19 cellular contexts compared by ENCODE assay signal in genomic region chr9:91243029-91243428, GRCh38.
"Had no signal": no experiment of that assay in that cellular context is flagged by ENCODE, and none has a peak within 500 bp of the region (broad histone marks: within the 10 kb centered on the region; RNA-seq: fewer than 3 reads in every experiment).

No MANE protein-coding gene starts in this region.

- H3K4me3 ChIP-seq: heart right ventricle, mucosa of descending colon, right atrium auricular region, sigmoid colon, skin epidermis, stomach, thoracic aorta had no signal

- H3K9me3 Mint-ChIP-seq: naive thymus-derived CD8-positive, alpha-beta T cell had no signal

- H3K9me3 ChIP-seq: heart right ventricle, mucosa of descending colon, neutrophil, right atrium auricular region, sigmoid colon, stomach, thoracic aorta had no signal

- H3K4me3 Mint-ChIP-seq: naive thymus-derived CD8-positive, alpha-beta T cell had no signal

- H3K36me3 ChIP-seq: neutrophil, right atrium auricular region, sigmoid colon, stomach, thoracic aorta had no signal

- H3K4me1 ChIP-seq: right atrium auricular region, sigmoid colon had no signal

- DNase-seq: effector memory CD4-positive, alpha-beta T cell; heart right ventricle; hypothalamus; kidney glomerular epithelial cell; mammary epithelial cell; mucosa of descending colon; naive thymus-derived CD8-positive, alpha-beta T cell; sigmoid colon; stimulated activated CD4-positive, alpha-beta T cell treated with anti-CD3 and anti-CD28 coated beads, Interleukin-2, amount 100 ng/mL, for 24 hours; stimulated activated CD4-positive, alpha-beta T cell treated with anti-CD3 and anti-CD28 coated beads, Interleukin-4, amount 100 ng/mL, for 4 hours; stimulated activated naive CD4-positive, alpha-beta T cell; stomach; substantia nigra; trophoblast cell had no signal

- ATAC-seq: esophagus mucosa; heart right ventricle; mucosa of descending colon; naive thymus-derived CD8-positive, alpha-beta T cell had no signal

- H3K27ac Mint-ChIP-seq: naive thymus-derived CD8-positive, alpha-beta T cell had no signal

- H3K27me3 ChIP-seq: heart right ventricle, neutrophil, right atrium auricular region, sigmoid colon, stomach had no signal

- H3K27me3 Mint-ChIP-seq: naive thymus-derived CD8-positive, alpha-beta T cell had no signal

- H3K27ac ChIP-seq: heart right ventricle, neutrophil, right atrium auricular region, sigmoid colon, skin epidermis, thoracic aorta had no signal
